Comparison of ENCODE assay signal across 1 cellular context in the genomic region with DNA sequence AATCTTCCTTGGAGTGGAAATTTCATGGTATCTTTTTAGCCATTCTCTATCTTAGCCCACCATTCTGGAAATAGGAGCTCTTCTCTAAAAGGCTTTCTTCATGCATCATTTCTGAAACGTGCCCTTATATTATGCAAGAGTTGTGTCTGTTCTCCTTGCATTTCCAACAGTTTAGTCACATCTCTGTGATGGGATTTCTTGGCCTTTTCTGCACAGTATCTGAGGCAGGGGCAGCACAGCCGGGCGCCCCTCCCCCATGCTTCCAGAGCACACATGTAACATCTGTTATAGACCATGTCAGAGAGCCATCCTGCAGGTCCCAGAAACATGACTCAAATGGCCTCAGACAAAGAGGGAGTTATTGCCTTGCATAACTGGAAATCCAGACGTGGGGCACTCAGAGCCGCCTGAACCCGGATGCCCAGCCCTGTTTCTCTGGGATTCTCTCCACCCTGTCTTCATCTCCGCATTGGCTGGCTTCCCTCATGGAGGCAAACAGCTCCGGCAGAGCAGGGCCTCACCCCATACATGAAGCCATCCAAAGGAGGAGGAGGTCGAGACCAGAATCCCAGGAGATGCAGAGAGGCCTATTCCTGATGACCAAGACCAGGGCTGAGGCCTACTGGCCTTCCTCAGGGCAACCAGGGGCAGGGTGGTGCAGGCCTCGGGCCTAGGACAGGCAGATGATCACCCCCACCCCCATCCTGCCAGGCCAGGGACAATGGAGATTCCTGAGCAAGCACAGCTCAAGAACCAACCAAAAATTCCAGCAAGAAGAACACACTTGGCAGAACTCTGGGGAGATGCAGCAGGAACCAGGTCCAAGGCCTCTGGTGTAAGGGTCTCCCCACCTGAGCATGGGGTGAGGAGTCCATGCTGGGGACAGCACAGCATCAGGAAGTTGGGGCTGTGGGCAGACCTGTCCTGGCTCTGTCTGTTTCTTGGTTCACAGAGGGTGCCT.
TF ChIP-seq lines count a peak whose summit lies in the region.

No MANE protein-coding gene starts in this region.

TF ChIP-seq in HepG2, 621 proteins besides CTCF, POLR2A, EP300 and RAD21:
- TF ChIP-seq, protein P1, sequence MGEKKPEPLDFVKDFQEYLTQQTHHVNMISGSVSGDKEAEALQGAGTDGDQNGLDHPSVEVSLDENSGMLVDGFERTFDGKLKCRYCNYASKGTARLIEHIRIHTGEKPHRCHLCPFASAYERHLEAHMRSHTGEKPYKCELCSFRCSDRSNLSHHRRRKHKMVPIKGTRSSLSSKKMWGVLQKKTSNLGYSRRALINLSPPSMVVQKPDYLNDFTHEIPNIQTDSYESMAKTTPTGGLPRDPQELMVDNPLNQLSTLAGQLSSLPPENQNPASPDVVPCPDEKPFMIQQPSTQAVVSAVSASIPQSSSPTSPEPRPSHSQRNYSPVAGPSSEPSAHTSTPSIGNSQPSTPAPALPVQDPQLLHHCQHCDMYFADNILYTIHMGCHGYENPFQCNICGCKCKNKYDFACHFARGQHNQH (CRISPR knock-in tag; IDR thresholded peaks at IDR 0.05) = no peak
- no peak for TF ChIP-seq ZNF589 (CRISPR knock-in tag; conservative IDR thresholded peaks at IDR 0.05)
- no peak for TF ChIP-seq ASH2L (IDR thresholded peaks at IDR 0.05; ENCODE audit: insufficient read length, low read depth, low read length)
- TF ChIP-seq, protein P2, sequence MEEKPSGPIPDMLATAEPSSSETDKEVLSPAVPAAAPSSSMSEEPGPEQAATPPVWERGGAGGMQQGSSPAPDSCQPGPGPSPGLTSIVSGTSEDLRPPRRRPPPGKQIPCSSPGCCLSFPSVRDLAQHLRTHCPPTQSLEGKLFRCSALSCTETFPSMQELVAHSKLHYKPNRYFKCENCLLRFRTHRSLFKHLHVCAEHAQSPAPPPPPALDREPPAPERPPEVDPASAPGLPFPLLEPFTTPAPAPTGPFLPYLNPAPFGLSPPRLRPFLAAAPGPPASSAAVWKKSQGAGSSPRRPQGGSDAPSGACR (CRISPR knock-in tag; IDR thresholded peaks at IDR 0.05) = no peak
- no peak for TF ChIP-seq ZNF556 (CRISPR knock-in tag; IDR thresholded peaks at IDR 0.05; ENCODE audit: borderline replicate concordance)
